ENCODE assay signal across 9 cellular contexts in the genomic region with DNA sequence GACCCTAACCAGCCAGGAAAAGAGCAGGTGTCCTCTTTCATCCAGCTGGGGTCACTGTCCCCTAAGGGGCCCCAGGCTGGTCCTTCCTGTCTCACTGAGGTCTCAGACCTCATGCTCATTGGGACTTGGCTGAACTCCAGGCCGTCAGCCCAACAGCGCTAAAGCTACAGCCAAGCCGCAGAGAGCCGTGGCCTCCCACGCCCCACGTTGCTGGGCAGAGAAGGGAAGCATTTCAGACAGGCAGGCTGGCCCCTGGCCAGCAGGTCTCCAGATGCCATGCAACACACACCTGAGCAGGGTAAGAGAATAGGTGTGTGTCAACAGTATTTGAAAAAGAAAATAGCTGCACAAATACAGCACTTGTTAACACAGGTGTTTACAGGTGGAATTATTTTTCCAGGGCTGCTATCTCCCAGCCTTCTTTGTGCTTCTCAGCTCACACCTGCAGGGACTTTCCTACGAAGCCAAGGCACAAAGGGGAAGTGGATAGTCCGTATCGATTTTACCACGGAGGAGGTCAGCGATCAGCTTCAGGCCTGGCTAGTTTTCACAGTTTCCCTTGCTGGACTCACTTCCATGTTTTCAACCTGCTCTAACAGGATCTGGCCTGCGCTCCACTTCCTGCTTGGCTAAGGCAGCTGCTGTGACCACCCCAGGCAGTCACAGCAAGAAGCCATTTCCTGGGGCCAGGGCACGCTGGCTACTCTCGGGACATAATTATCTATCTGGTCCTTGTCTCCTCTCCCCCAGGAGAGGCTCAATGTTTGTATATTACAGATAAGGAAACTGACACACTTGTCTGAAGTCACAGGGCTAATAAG.
A peak's percentile ranks its signal among the peaks of the same experiment; 100 is the strongest.
DNase-seq lines count a peak whose midpoint lies in the region; ATAC-seq and TF ChIP-seq lines count a peak whose summit lies in the region.
"Had no signal": no experiment of that assay in that cellular context is flagged by ENCODE, and none has a peak within 500 bp of the region (broad histone marks: within the 10 kb centered on the region; RNA-seq: fewer than 3 reads in every experiment).

No MANE protein-coding gene starts in this region.

- peak; percentile 73 for ATAC-seq in GM21381 (IDR thresholded peaks at IDR 0.05; ENCODE audit: unreplicated experiment)
- peak; percentile 72 for ATAC-seq in HG03565 (IDR thresholded peaks at IDR 0.05; ENCODE audit: unreplicated experiment)

- DNase-seq in Daoy (ENCODE audit: low read depth), result peak; percentile 69
- peak; percentile 84 for DNase-seq in NOMO-1 treated with dmso at 0.1 percent for 144 hours (lab: John Stamatoyannopoulos, UW; ENCODE audit: unreplicated experiment)
- peak in 8 of 10 donors; percentile 57 to 82 (median 68) for DNase-seq in dorsolateral prefrontal cortex
- no peak for DNase-seq in mesothelial cell of epicardium (ENCODE audit: low spot score in 2 of 2, unreplicated experiment in 2 of 2)
- DNase-seq in T-helper 2 cell, result no peak
- DNase-seq in islet precursor cell, result no peak

- H3K27me3 Mint-ChIP-seq in mesothelial cell of epicardium (ENCODE audit: low read depth), result no peaks in the 10 kb centered on the region

- no peak overlapping the region for H3K4me3 ChIP-seq in dorsolateral prefrontal cortex

- intact Hi-C loops in dorsolateral prefrontal cortex (cut with DNase I), result loop anchor here in 1 of 2 donors (10.0 kb wide), 1 partner anchor 159 kb away; a partner anchor contains a TSS

- TF ChIP-seq CTCF in dorsolateral prefrontal cortex (IDR thresholded peaks at IDR 0.05 in 54 of 56, conservative IDR thresholded peaks at IDR 0.05 in 2 of 56; ENCODE audit: low read depth in 1 of 56, partially characterized antibody in 56 of 56) (peak in 35 of 56 donors; percentile 10 to 50 (median 29)), mesothelial cell of epicardium (IDR thresholded peaks at IDR 0.05; ENCODE audit: unreplicated experiment) (no peak)

- no peaks in the 10 kb centered on the region for H3K36me3 Mint-ChIP-seq in mesothelial cell of epicardium

- H3K27me3 ChIP-seq in dorsolateral prefrontal cortex, result peaks cover 0 to 4% (median 0%) of the 10 kb centered on the region in 45 donors

- H3K4me1 Mint-ChIP-seq in mesothelial cell of epicardium, result peaks cover 16% of the 10 kb centered on the region

- peak overlapping the region; percentile 67 for H3K27ac Mint-ChIP-seq in mesothelial cell of epicardium

- no peaks in the 10 kb centered on the region for H3K9me3 Mint-ChIP-seq in mesothelial cell of epicardium

- no peak overlapping the region for H3K4me3 Mint-ChIP-seq in mesothelial cell of epicardium

- peak overlapping the region in 3 of 59 donors; percentile 0 to 16 (median 5) for H3K27ac ChIP-seq in dorsolateral prefrontal cortex
- H3K27ac ChIP-seq: KMS-11 had no signal

Comparison
In these comparisons a context has a peak if more than half of its experiments do, and no peak if none do; other contexts are left out.
1. DNase-seq: peak in Daoy (single experiment), NOMO-1 treated with dmso at 0.1 percent for 144 hours (single experiment) and dorsolateral prefrontal cortex (8 of 10); none in mesothelial cell of epicardium (0 of 2), T-helper 2 cell (0 of 5) and islet precursor cell (single experiment).